29 cellular contexts compared by ENCODE assay signal in the genomic region with DNA sequence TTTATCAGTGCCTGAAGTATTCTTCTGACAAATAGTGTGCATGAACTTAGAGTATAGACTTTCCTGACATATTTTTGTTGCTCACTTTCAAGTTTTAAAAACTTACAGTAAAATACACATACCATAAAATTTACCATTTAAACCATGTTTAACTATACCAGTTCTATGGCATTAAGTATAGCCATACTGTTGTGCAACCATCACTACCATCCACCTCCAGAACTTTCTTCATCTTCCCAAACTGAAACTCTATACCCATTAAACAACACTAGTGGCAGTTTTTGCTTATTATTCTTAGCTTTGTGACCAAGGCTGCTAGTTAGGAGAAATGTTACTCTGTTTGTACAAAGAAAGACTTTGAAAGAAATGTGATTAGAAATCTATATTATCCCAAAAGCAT. TPM values are rescaled to one million over a fixed set of nuclear protein-coding genes. Genes with fewer than 3 reads are reported as not detected.
"Had no signal": no experiment of that assay in that cellular context is flagged by ENCODE, and none has a peak within 500 bp of the region (broad histone marks: within the 10 kb centered on the region; RNA-seq: fewer than 3 reads in every experiment).

No MANE protein-coding gene starts in this region.

- H3K27ac ChIP-seq: ascending aorta had no signal

- H3K9me3 Mint-ChIP-seq: activated B cell treated with CpG ODN at 0.5 μM for 24 hours; activated CD4-positive, alpha-beta T cell treated with anti-CD3 and anti-CD28 coated beads, Interleukin-2, amount 10 ng/mL, durations not matched to agents 24 days and 14 days; activated naive CD4-positive, alpha-beta T cell treated with anti-CD3 and anti-CD28 coated beads, Interleukin-2, amount 50 U/mL, for 24 hours; activated T-cell treated with anti-CD3 and anti-CD28 coated beads, Interleukin-2, amount 50 U/mL, for 24 hours; activated T-helper 1 cell treated with anti-CD3 and anti-CD28 coated beads, Interleukin-12 subunit alpha, Interleukin-12 subunit beta, Interleukin-2, Interleukin-4 antibody, amounts not matched to agents 30 ng/mL and 10 ng/mL and 1 ng/mL, durations not matched to agents 14 hours and 24 hours and 36 hours; central memory CD8-positive, alpha-beta T cell; T-helper 1 cell treated with Interleukin-12 subunit alpha and Interleukin-12 subunit beta and Interleukin-4 antibody, amounts not matched to agents 30 μg/mL and 1 μg/mL, for 36 hours had no signal

- H3K36me3 Mint-ChIP-seq: activated CD8-positive, alpha-beta memory T cell treated with anti-CD3 and anti-CD28 coated beads, Interleukin-2, amount 10 ng/mL, durations not matched to agents 7 days and 5 days; activated naive CD4-positive, alpha-beta T cell treated with anti-CD3 and anti-CD28 coated beads, Interleukin-2, amount 50 U/mL, for 24 hours had no signal

- H3K27me3 Mint-ChIP-seq: activated B cell treated with CpG ODN at 0.5 μM for 24 hours; activated CD4-positive, alpha-beta T cell treated with anti-CD3 and anti-CD28 coated beads, Interleukin-2, amount 10 ng/mL, durations not matched to agents 24 days and 14 days; activated CD8-positive, alpha-beta memory T cell treated with anti-CD3 and anti-CD28 coated beads, Interleukin-2, amount 10 ng/mL, durations not matched to agents 7 days and 5 days; activated naive CD4-positive, alpha-beta T cell treated with anti-CD3 and anti-CD28 coated beads, Interleukin-2, amount 50 U/mL, for 24 hours; activated T-cell treated with anti-CD3 and anti-CD28 coated beads, Interleukin-2, amount 50 U/mL, for 24 hours; brain; central memory CD8-positive, alpha-beta T cell had no signal

- H3K4me3 ChIP-seq: ascending aorta had no signal

- DNase-seq: activated B cell treated with CpG ODN at 0.5 μM for 24 hours; activated CD4-positive, alpha-beta T cell treated with anti-CD3 and anti-CD28 coated beads for 1 hour; activated CD4-positive, alpha-beta T cell treated with anti-CD3 and anti-CD28 coated beads, Interleukin-2, amount 10 ng/mL, durations not matched to agents 24 days and 14 days; activated CD4-positive, alpha-beta T cell treated with anti-CD3 and anti-CD28 coated beads, Interleukin-2, amount 50 U/mL, for 48 hours; activated CD8-positive, alpha-beta memory T cell treated with anti-CD3 and anti-CD28 coated beads, Interleukin-2, amount 10 ng/mL, durations not matched to agents 7 days and 5 days; activated effector memory CD4-positive, alpha-beta T cell treated with Interleukin-2 at 50 U/mL for 16 hours; activated naive CD4-positive, alpha-beta T cell; activated T-cell treated with anti-CD3 and anti-CD28 coated beads, Interleukin-2, amount 50 U/mL, for 24 hours; amniotic stem cell; NCI-H1092; NCI-H1417 treated with DMSO at 0.1 percent for 48 hours; NCI-H1694; NCI-H2029; NCI-H345; NCI-H510A; NCI-H526 treated with DMSO at 0.1 percent for 48 hours; NK-92 treated with Interleukin-12 subunit alpha and Interleukin-12 subunit beta, amount 100 ng/mL, for 24 hours; OCI-M1; SHP77 treated with DMSO at 0.1 percent for 48 hours; T-helper 9 cell had no signal

- H3K27ac Mint-ChIP-seq: activated B cell treated with CpG ODN at 0.5 μM for 24 hours; activated CD4-positive, alpha-beta T cell treated with anti-CD3 and anti-CD28 coated beads, Interleukin-2, amount 10 ng/mL, durations not matched to agents 24 days and 14 days; activated CD8-positive, alpha-beta memory T cell treated with anti-CD3 and anti-CD28 coated beads, Interleukin-2, amount 10 ng/mL, durations not matched to agents 7 days and 5 days; activated naive CD4-positive, alpha-beta T cell treated with anti-CD3 and anti-CD28 coated beads, Interleukin-2, amount 50 U/mL, for 24 hours; activated T-cell treated with anti-CD3 and anti-CD28 coated beads, Interleukin-2, amount 50 U/mL, for 24 hours; activated T-helper 1 cell treated with anti-CD3 and anti-CD28 coated beads, Interleukin-12 subunit alpha, Interleukin-12 subunit beta, Interleukin-2, Interleukin-4 antibody, amounts not matched to agents 30 ng/mL and 10 ng/mL and 1 ng/mL, durations not matched to agents 14 hours and 24 hours and 36 hours; brain; T-helper 1 cell treated with Interleukin-12 subunit alpha and Interleukin-12 subunit beta and Interleukin-4 antibody, amounts not matched to agents 30 μg/mL and 1 μg/mL, for 36 hours had no signal

- H3K27me3 ChIP-seq: ascending aorta had no signal

- H3K9me3 ChIP-seq: ascending aorta had no signal

- H3K36me3 ChIP-seq: ascending aorta had no signal

- H3K4me1 Mint-ChIP-seq: activated CD4-positive, alpha-beta T cell treated with anti-CD3 and anti-CD28 coated beads, Interleukin-2, amount 10 ng/mL, durations not matched to agents 24 days and 14 days; activated CD8-positive, alpha-beta memory T cell treated with anti-CD3 and anti-CD28 coated beads, Interleukin-2, amount 10 ng/mL, durations not matched to agents 7 days and 5 days; brain; central memory CD8-positive, alpha-beta T cell had no signal

- H3K4me1 ChIP-seq: ascending aorta had no signal

- ATAC-seq: activated CD8-positive, alpha-beta memory T cell treated with anti-CD3 and anti-CD28 coated beads, Interleukin-2, amount 10 ng/mL, durations not matched to agents 7 days and 5 days had no signal

- H3K4me3 Mint-ChIP-seq: activated B cell treated with CpG ODN at 0.5 μM for 24 hours; activated CD4-positive, alpha-beta T cell treated with anti-CD3 and anti-CD28 coated beads, Interleukin-2, amount 10 ng/mL, durations not matched to agents 24 days and 14 days; activated CD8-positive, alpha-beta memory T cell treated with anti-CD3 and anti-CD28 coated beads, Interleukin-2, amount 10 ng/mL, durations not matched to agents 7 days and 5 days; activated naive CD4-positive, alpha-beta T cell treated with anti-CD3 and anti-CD28 coated beads, Interleukin-2, amount 50 U/mL, for 24 hours; activated T-cell treated with anti-CD3 and anti-CD28 coated beads, Interleukin-2, amount 50 U/mL, for 24 hours; activated T-helper 1 cell treated with anti-CD3 and anti-CD28 coated beads, Interleukin-12 subunit alpha, Interleukin-12 subunit beta, Interleukin-2, Interleukin-4 antibody, amounts not matched to agents 30 ng/mL and 10 ng/mL and 1 ng/mL, durations not matched to agents 14 hours and 24 hours and 36 hours; brain; central memory CD8-positive, alpha-beta T cell; T-helper 1 cell treated with Interleukin-12 subunit alpha and Interleukin-12 subunit beta and Interleukin-4 antibody, amounts not matched to agents 30 μg/mL and 1 μg/mL, for 36 hours had no signal

RNA-seq across cellular contexts. Expression of a gene that starts 33.1 kb away (rescaled TPM):
- total RNA-seq: activated B cell treated with CpG ODN at 0.5 μM for 24 hours; activated CD8-positive, alpha-beta memory T cell treated with anti-CD3 and anti-CD28 coated beads, Interleukin-2, amount 10 ng/mL, durations not matched to agents 7 days and 5 days; ascending aorta; LHCN-M2; M059J; SK-MEL-5 had no signal
